In genomic region chr7:50727072-50727471, GRCh38 we compare ENCODE assay signal across 1 cellular context.
TF ChIP-seq lines count a peak whose summit lies in the region.

No MANE protein-coding gene starts in this region.

TF ChIP-seq in GM23338, 12 proteins besides CTCF, POLR2A, EP300 and RAD21 (continued from another document):
- TF ChIP-seq REST (IDR thresholded peaks at IDR 0.05; ENCODE audit: unreplicated experiment) (no peak), JUNB (IDR thresholded peaks at IDR 0.05; ENCODE audit: unreplicated experiment) (no peak), NANOG (IDR thresholded peaks at IDR 0.05; ENCODE audit: borderline replicate concordance) (no peak), EZH2 (IDR thresholded peaks at IDR 0.05; ENCODE audit: low read depth, unreplicated experiment) (no peak), STAT1 (IDR thresholded peaks at IDR 0.05; ENCODE audit: unreplicated experiment) (no peak), EZH2phosphoT487 (IDR thresholded peaks at IDR 0.05; ENCODE audit: unreplicated experiment) (no peak)
- TF ChIP-seq, protein P1, sequence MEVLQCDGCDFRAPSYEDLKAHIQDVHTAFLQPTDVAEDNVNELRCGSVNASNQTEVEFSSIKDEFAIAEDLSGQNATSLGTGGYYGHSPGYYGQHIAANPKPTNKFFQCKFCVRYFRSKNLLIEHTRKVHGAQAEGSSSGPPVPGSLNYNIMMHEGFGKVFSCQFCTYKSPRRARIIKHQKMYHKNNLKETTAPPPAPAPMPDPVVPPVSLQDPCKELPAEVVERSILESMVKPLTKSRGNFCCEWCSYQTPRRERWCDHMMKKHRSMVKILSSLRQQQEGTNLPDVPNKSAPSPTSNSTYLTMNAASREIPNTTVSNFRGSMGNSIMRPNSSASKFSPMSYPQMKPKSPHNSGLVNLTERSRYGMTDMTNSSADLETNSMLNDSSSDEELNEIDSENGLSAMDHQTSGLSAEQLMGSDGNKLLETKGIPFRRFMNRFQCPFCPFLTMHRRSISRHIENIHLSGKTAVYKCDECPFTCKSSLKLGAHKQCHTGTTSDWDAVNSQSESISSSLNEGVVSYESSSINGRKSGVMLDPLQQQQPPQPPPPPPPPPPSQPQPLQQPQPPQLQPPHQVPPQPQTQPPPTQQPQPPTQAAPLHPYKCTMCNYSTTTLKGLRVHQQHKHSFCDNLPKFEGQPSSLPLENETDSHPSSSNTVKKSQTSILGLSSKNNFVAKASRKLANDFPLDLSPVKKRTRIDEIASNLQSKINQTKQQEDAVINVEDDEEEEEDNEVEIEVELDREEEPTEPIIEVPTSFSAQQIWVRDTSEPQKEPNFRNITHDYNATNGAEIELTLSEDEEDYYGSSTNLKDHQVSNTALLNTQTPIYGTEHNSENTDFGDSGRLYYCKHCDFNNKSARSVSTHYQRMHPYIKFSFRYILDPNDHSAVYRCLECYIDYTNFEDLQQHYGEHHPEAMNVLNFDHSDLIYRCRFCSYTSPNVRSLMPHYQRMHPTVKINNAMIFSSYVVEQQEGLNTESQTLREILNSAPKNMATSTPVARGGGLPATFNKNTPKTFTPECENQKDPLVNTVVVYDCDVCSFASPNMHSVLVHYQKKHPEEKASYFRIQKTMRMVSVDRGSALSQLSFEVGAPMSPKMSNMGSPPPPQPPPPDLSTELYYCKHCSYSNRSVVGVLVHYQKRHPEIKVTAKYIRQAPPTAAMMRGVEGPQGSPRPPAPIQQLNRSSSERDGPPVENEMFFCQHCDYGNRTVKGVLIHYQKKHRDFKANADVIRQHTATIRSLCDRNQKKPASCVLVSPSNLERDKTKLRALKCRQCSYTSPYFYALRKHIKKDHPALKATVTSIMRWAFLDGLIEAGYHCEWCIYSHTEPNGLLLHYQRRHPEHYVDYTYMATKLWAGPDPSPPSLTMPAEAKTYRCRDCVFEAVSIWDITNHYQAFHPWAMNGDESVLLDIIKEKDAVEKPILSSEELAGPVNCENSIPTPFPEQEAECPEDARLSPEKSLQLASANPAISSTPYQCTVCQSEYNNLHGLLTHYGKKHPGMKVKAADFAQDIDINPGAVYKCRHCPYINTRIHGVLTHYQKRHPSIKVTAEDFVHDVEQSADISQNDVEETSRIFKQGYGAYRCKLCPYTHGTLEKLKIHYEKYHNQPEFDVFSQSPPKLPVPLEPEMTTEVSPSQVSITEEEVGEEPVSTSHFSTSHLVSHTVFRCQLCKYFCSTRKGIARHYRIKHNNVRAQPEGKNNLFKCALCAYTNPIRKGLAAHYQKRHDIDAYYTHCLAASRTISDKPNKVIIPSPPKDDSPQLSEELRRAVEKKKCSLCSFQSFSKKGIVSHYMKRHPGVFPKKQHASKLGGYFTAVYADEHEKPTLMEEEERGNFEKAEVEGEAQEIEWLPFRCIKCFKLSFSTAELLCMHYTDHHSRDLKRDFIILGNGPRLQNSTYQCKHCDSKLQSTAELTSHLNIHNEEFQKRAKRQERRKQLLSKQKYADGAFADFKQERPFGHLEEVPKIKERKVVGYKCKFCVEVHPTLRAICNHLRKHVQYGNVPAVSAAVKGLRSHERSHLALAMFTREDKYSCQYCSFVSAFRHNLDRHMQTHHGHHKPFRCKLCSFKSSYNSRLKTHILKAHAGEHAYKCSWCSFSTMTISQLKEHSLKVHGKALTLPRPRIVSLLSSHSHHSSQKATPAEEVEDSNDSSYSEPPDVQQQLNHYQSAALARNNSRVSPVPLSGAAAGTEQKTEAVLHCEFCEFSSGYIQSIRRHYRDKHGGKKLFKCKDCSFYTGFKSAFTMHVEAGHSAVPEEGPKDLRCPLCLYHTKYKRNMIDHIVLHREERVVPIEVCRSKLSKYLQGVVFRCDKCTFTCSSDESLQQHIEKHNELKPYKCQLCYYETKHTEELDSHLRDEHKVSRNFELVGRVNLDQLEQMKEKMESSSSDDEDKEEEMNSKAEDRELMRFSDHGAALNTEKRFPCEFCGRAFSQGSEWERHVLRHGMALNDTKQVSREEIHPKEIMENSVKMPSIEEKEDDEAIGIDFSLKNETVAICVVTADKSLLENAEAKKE (CRISPR knock-in tag; IDR thresholded peaks at IDR 0.05), result no peak
